ENCODE assay signal across 8 cellular contexts in genomic region chr17:1485311-1485747, GRCh38. TPM values are rescaled to one million over a fixed set of nuclear protein-coding genes. Genes with fewer than 3 reads are reported as not detected.
DNase-seq lines count a peak whose midpoint lies in the region; ATAC-seq, FAIRE-seq and TF ChIP-seq lines count a peak whose summit lies in the region.

No MANE protein-coding gene starts in this region.

- peak overlapping the region; percentile 55 for H2AFZ ChIP-seq in MM.1S (ENCODE audit: low read length)
- peak overlapping the region; percentile 2 for H2AFZ ChIP-seq in astrocyte (ENCODE audit: low read depth, low read length)

- H3K4me3 ChIP-seq in MM.1S (ENCODE audit: low read length) = peak overlapping the region; percentile 80
- peak overlapping the region; percentile 64 for H3K4me3 ChIP-seq in astrocyte (ENCODE audit: insufficient read depth, low read depth, low read length)
- peak overlapping the region; percentile 31 to 66 for H3K4me3 ChIP-seq in kidney (ENCODE audit: low read length in 2 of 2)
- peak overlapping the region; percentile 71 to 80 for H3K4me3 ChIP-seq in stomach smooth muscle (ENCODE audit: low read length in 2 of 2)

- H4K20me1 ChIP-seq in MM.1S (ENCODE audit: insufficient read depth, low read length) (no peaks in the 10 kb centered on the region), astrocyte (ENCODE audit: insufficient read depth, low read length) (peaks cover 34% of the 10 kb centered on the region)

- DNase-seq in AG08396 (ENCODE audit: low spot score) = peak; percentile 47
- DNase-seq in MM.1S = no peak
- no peak for DNase-seq in astrocyte (ENCODE audit: low read depth)
- DNase-seq in kidney = peak; percentile 89
- DNase-seq in NCI-H187 (lab: John Stamatoyannopoulos, UW) = no peak

- H3K36me3 ChIP-seq in MM.1S (replicated peaks; ENCODE audit: insufficient read depth, low read length) (no peaks in the 10 kb centered on the region), astrocyte (ENCODE audit: insufficient read depth, low read length) (peaks cover 9% of the 10 kb centered on the region), kidney (ENCODE audit: control insufficient read depth in 1 of 2, insufficient read depth in 2 of 2, low read length in 2 of 2) (peaks cover 10 to 20% of the 10 kb centered on the region in 2 donors), stomach smooth muscle (ENCODE audit: control insufficient read depth in 2 of 2, insufficient read depth in 2 of 2, low read length in 2 of 2) (peaks cover 17 to 19% of the 10 kb centered on the region in 2 donors)

- peak; percentile 5 for ATAC-seq in GM19397 (IDR thresholded peaks at IDR 0.05; ENCODE audit: unreplicated experiment)
- ATAC-seq in HG02884 (IDR thresholded peaks at IDR 0.05; ENCODE audit: unreplicated experiment) = no peak

- peaks cover 12% of the 10 kb centered on the region for H3K4me1 Mint-ChIP-seq in astrocyte (ENCODE audit: low read depth, unreplicated experiment)

- H3K4me2 ChIP-seq in MM.1S (ENCODE audit: low read depth, low read length) (peak overlapping the region; percentile 94), astrocyte (ENCODE audit: low read length) (peak overlapping the region; percentile 90)

- H3K27ac ChIP-seq in MM.1S (ENCODE audit: low read length) = peak overlapping the region; percentile 18; the same call in 1 of the 2 replicates
- peak overlapping the region; percentile 28 for H3K27ac ChIP-seq in astrocyte (ENCODE audit: low read depth, low read length)
- peak overlapping the region; percentile 91 to 93 for H3K27ac ChIP-seq in kidney (ENCODE audit: low read depth in 2 of 2, low read length in 2 of 2)
- H3K27ac ChIP-seq in stomach smooth muscle (ENCODE audit: low read length) = peak overlapping the region; percentile 81

- H3K4me1 ChIP-seq in MM.1S (ENCODE audit: low read length) (peaks cover 11% of the 10 kb centered on the region; the same call in 1 of the 2 replicates), astrocyte (ENCODE audit: insufficient read depth, low read length) (peaks cover 33% of the 10 kb centered on the region), kidney (ENCODE audit: control insufficient read depth in 1 of 2, insufficient read depth in 1 of 2, low read depth in 1 of 2, low read length in 2 of 2) (peaks cover 0 to 22% of the 10 kb centered on the region in 2 donors), stomach smooth muscle (ENCODE audit: control insufficient read depth, insufficient read depth, low read length) (peaks cover 70% of the 10 kb centered on the region)

- no peaks in the 10 kb centered on the region for H3K9me3 ChIP-seq in MM.1S (replicated peaks; ENCODE audit: insufficient read depth, low read length)
- no peaks in the 10 kb centered on the region for H3K9me3 ChIP-seq in astrocyte (ENCODE audit: insufficient read depth, low read depth, low read length)
- H3K9me3 ChIP-seq in kidney (ENCODE audit: control insufficient read depth in 1 of 2, low read length in 2 of 2) = no peaks in the 10 kb centered on the region
- H3K9me3 ChIP-seq in stomach smooth muscle (ENCODE audit: control insufficient read depth in 2 of 2, low read length in 2 of 2) = no peaks in the 10 kb centered on the region

- no peaks in the 10 kb centered on the region for H3K9me2 ChIP-seq in MM.1S (replicated peaks; ENCODE audit: insufficient read depth, low read length)

- H3K27me3 ChIP-seq in MM.1S (replicated peaks; ENCODE audit: insufficient read depth, low read length) (no peaks in the 10 kb centered on the region), astrocyte (ENCODE audit: insufficient read depth, low read length) (no peaks in the 10 kb centered on the region), stomach smooth muscle (ENCODE audit: control insufficient read depth in 1 of 2, insufficient read depth in 2 of 2, low read length in 2 of 2) (no peaks in the 10 kb centered on the region)

- H3K4me3 Mint-ChIP-seq in astrocyte (ENCODE audit: unreplicated experiment) = peak overlapping the region; percentile 86

- H3K9ac ChIP-seq in MM.1S (ENCODE audit: low read length) = peak overlapping the region; percentile 56
- peak overlapping the region; percentile 78 for H3K9ac ChIP-seq in astrocyte (ENCODE audit: low read length)
- H3K9ac ChIP-seq in kidney (ENCODE audit: low read length in 2 of 2) = peak overlapping the region; percentile 41 to 81
- H3K9ac ChIP-seq in stomach smooth muscle (ENCODE audit: low read length in 2 of 2) = peak overlapping the region; percentile 78 to 81

- no peaks in the 10 kb centered on the region for H3K9me3 Mint-ChIP-seq in astrocyte (ENCODE audit: unreplicated experiment)

- H3K36me3 Mint-ChIP-seq in astrocyte (ENCODE audit: low read depth, unreplicated experiment) = peaks cover 11% of the 10 kb centered on the region

- H3F3A ChIP-seq in MM.1S (ENCODE audit: insufficient read depth, low read length) = 0 out of 2 replicates have a peak, but pooled peaks cover 3% of the 10 kb centered on the region

- H3K79me2 ChIP-seq in MM.1S (ENCODE audit: low read length) = peaks cover 11% of the 10 kb centered on the region
- peaks cover 29% of the 10 kb centered on the region for H3K79me2 ChIP-seq in astrocyte (ENCODE audit: insufficient read depth, low read length)

- no peaks in the 10 kb centered on the region for H3K27me3 Mint-ChIP-seq in astrocyte (ENCODE audit: low read depth, unreplicated experiment)

- FAIRE-seq in astrocyte (lab: Jason Lieb, UNC) (no peak), kidney (lab: Jason Lieb, UNC) (no peak)

- no peak for TF ChIP-seq CTCF in MM.1S (IDR thresholded peaks at IDR 0.05; ENCODE audit: low read length)
- TF ChIP-seq CTCF in astrocyte (IDR thresholded peaks at IDR 0.05; ENCODE audit: insufficient read depth, low read depth, low read length) = no peak
- no peak for TF ChIP-seq CTCF in kidney (IDR thresholded peaks at IDR 0.05; ENCODE audit: borderline replicate concordance, extremely low read depth, insufficient read depth)

- peak overlapping the region; percentile 89 for H3K27ac Mint-ChIP-seq in astrocyte (ENCODE audit: unreplicated experiment)

- intact Hi-C loops in kidney (cut with DNase I) = no loop called here

RNA-seq across cellular contexts. Expression of gene MYO1C, which starts 7.2 kb away (rescaled TPM):
- total RNA-seq in astrocyte (132 and 134 TPM in 2 replicates), kidney (225 TPM)
- 62.7 TPM for polyA plus RNA-seq in kidney (ENCODE audit: insufficient read depth, low read depth, low replicate concordance)

RNA-seq across cellular contexts. Expression of gene CRK, which starts 29.3 kb away (rescaled TPM):
- 81.1 and 83.5 TPM in 2 replicates for total RNA-seq in astrocyte
- 61.3 TPM for total RNA-seq in kidney
- polyA plus RNA-seq in kidney (ENCODE audit: insufficient read depth, low read depth, low replicate concordance) = 26.8 TPM

RNA-seq across cellular contexts. Expression of gene INPP5K, which starts 31.1 kb away (rescaled TPM):
- total RNA-seq in astrocyte (26.4 and 26.7 TPM in 2 replicates), kidney (46.2 TPM)
- polyA plus RNA-seq in kidney (ENCODE audit: insufficient read depth, low read depth, low replicate concordance) = 36.1 TPM

Comparison
In these comparisons a context has a peak if more than half of its experiments do, and no peak if none do; other contexts are left out.
1. DNase-seq: peak in AG08396 (single experiment) and kidney (single experiment); none in MM.1S (single experiment), astrocyte (single experiment) and NCI-H187 (0 of 2).
2. H3K27ac ChIP-seq: peak in every context shown above with its lines; median percentile 92 in kidney; 81 in stomach smooth muscle; 28 in astrocyte; 18 in MM.1S.
3. Peak in every context shown above with its lines, with median percentiles within 50 percentile points of each other: H3K4me3 ChIP-seq and H3K9ac ChIP-seq.